Comparison of ENCODE assay signal across 10 cellular contexts in genomic region chr4:13907255-13907751, GRCh38.
DNase-seq lines count a peak whose midpoint lies in the region; ATAC-seq and TF ChIP-seq lines count a peak whose summit lies in the region.
"Had no signal": no experiment of that assay in that cellular context is flagged by ENCODE, and none has a peak within 500 bp of the region (broad histone marks: within the 10 kb centered on the region; RNA-seq: fewer than 3 reads in every experiment).

No MANE protein-coding gene starts in this region.

- H3K4me3 Mint-ChIP-seq in neural crest cell: no peak overlapping the region

- H3K27me3 Mint-ChIP-seq in neural crest cell (ENCODE audit: low read depth): no peaks in the 10 kb centered on the region

- H3K4me2 ChIP-seq in MM.1S (ENCODE audit: low read depth, low read length): no peak overlapping the region

- H3K9ac ChIP-seq in MM.1S (ENCODE audit: low read length): no peak overlapping the region

- H4K20me1 ChIP-seq in MM.1S (ENCODE audit: insufficient read depth, low read length): no peaks in the 10 kb centered on the region

- DNase-seq in DMS53 (lab: John Stamatoyannopoulos, UW): peak; percentile 89
- peak; percentile 19 for DNase-seq in MM.1S
- peak; percentile 86 for DNase-seq in dermis blood vessel endothelial cell
- DNase-seq in neural crest cell (ENCODE audit: low read depth, low spot score): no peak
- no peak for DNase-seq in effector CD8-positive, alpha-beta T cell (lab: John Stamatoyannopoulos, UW)
- no peak for DNase-seq in NCI-H510A (lab: John Stamatoyannopoulos, UW)
- DNase-seq: activated effector memory CD4-positive, alpha-beta T cell treated with Interleukin-2 at 50 U/mL for 16 hours; lower lobe of right lung had no signal

- no peaks in the 10 kb centered on the region for H3K9me2 ChIP-seq in MM.1S (replicated peaks; ENCODE audit: insufficient read depth, low read length)

- ATAC-seq in activated CD4-positive, CD25-positive, alpha-beta regulatory T cell treated with anti-CD3 and anti-CD28 coated beads, Interleukin-2, amount 50 U/mL, for 24 hours: no peak
- ATAC-seq in GM21390 (IDR thresholded peaks at IDR 0.05; ENCODE audit: unreplicated experiment): no peak

- no peaks in the 10 kb centered on the region for H3K79me2 ChIP-seq in MM.1S (ENCODE audit: low read length)

- TF ChIP-seq CTCF in MM.1S (IDR thresholded peaks at IDR 0.05; ENCODE audit: low read length) (peak; percentile 36), neural crest cell (conservative IDR thresholded peaks at IDR 0.05) (peak; percentile 22)

- H3K27ac Mint-ChIP-seq in neural crest cell (ENCODE audit: unreplicated experiment): no peak overlapping the region

- no peak overlapping the region for H2AFZ ChIP-seq in MM.1S (ENCODE audit: low read length)

- H3K9me3 Mint-ChIP-seq in neural crest cell: no peaks in the 10 kb centered on the region

- H3K4me1 Mint-ChIP-seq in neural crest cell: peaks cover 22% of the 10 kb centered on the region

- H3K4me3 ChIP-seq in MM.1S (ENCODE audit: low read length): no peak overlapping the region
- H3K4me3 ChIP-seq: lower lobe of right lung had no signal

- no peak overlapping the region for H3K27ac ChIP-seq in MM.1S (ENCODE audit: low read length)
- H3K27ac ChIP-seq: lower lobe of right lung had no signal

- H3K36me3 Mint-ChIP-seq in neural crest cell (ENCODE audit: low read depth): no peaks in the 10 kb centered on the region

- no peaks in the 10 kb centered on the region for H3K36me3 ChIP-seq in MM.1S (replicated peaks; ENCODE audit: insufficient read depth, low read length)
- H3K36me3 ChIP-seq: lower lobe of right lung had no signal

- H3K9me3 ChIP-seq in MM.1S (replicated peaks; ENCODE audit: insufficient read depth, low read length): no peaks in the 10 kb centered on the region
- H3K9me3 ChIP-seq: lower lobe of right lung had no signal

- H3K4me1 ChIP-seq in MM.1S (ENCODE audit: low read length): peaks cover 6% of the 10 kb centered on the region; the same call in 1 of the 2 replicates
- H3K4me1 ChIP-seq: lower lobe of right lung had no signal

- H3F3A ChIP-seq in MM.1S (ENCODE audit: insufficient read depth, low read length): no peaks in the 10 kb centered on the region

- H3K27me3 ChIP-seq in MM.1S (replicated peaks; ENCODE audit: insufficient read depth, low read length): no peaks in the 10 kb centered on the region

Comparison
In these comparisons a context has a peak if more than half of its experiments do, and no peak if none do; other contexts are left out.
1. DNase-seq: peak in DMS53 (single experiment), MM.1S (single experiment) and dermis blood vessel endothelial cell (single experiment); none in neural crest cell (single experiment), effector CD8-positive, alpha-beta T cell (single experiment) and NCI-H510A (single experiment).